In the genomic region with DNA sequence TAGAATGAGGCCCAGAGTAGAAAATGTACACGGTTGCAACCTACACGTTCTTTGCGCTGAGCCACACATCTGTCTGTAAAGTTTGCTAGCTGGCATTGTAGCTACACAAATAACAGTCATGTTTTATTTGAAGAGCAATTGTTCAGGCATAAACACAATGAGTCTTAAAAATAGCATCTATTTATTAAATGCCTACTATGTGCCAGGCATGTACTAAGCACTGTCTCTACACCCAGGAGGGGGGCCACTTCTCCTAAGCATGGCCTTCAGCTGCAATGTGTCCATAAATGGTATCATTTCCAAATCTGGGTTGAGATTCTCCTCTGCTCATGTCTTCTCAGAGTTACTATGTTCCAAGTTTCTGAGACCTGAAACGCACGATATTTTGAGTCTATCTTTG, we compare ENCODE assay signal across 16 cellular contexts.
"Had no signal": no experiment of that assay in that cellular context is flagged by ENCODE, and none has a peak within 500 bp of the region (broad histone marks: within the 10 kb centered on the region; RNA-seq: fewer than 3 reads in every experiment).

No MANE protein-coding gene starts in this region.

- H3K36me3 Mint-ChIP-seq: activated naive CD8-positive, alpha-beta T cell treated with anti-CD3 and anti-CD28 coated beads for 36 hours had no signal

- H3K27me3 ChIP-seq: ovary, SJCRH30 had no signal

- H3K4me3 ChIP-seq: ovary, SJCRH30, skin epidermis had no signal

- H3K27ac ChIP-seq: SJCRH30, skin epidermis had no signal

- H3K4me1 Mint-ChIP-seq: activated CD4-positive, alpha-beta T cell treated with anti-CD3 and anti-CD28 coated beads, Interleukin-2, amount 10 ng/mL, durations not matched to agents 7 days and 5 days; activated naive CD8-positive, alpha-beta T cell treated with anti-CD3 and anti-CD28 coated beads for 36 hours; neural crest cell; T-helper 17 cell had no signal

- H3K36me3 ChIP-seq: ovary, SJCRH30 had no signal

- H3K4me1 ChIP-seq: SJCRH30 had no signal

- H3K27ac Mint-ChIP-seq: activated CD4-positive, alpha-beta T cell treated with anti-CD3 and anti-CD28 coated beads, Interleukin-2, amount 10 ng/mL, durations not matched to agents 7 days and 5 days; activated naive CD8-positive, alpha-beta T cell treated with anti-CD3 and anti-CD28 coated beads for 36 hours; activated T-helper 1 cell treated with anti-CD3 and anti-CD28 coated beads, Interleukin-12 subunit alpha, Interleukin-12 subunit beta, Interleukin-2, Interleukin-4 antibody, amounts not matched to agents 30 ng/mL and 10 ng/mL and 1 ng/mL, durations not matched to agents 14 hours and 24 hours and 36 hours; T-helper 17 cell; type B pancreatic cell had no signal

- H3K4me3 Mint-ChIP-seq: activated CD4-positive, alpha-beta T cell treated with anti-CD3 and anti-CD28 coated beads, Interleukin-2, amount 10 ng/mL, durations not matched to agents 7 days and 5 days; activated naive CD8-positive, alpha-beta T cell treated with anti-CD3 and anti-CD28 coated beads for 36 hours; activated T-helper 1 cell treated with anti-CD3 and anti-CD28 coated beads, Interleukin-12 subunit alpha, Interleukin-12 subunit beta, Interleukin-2, Interleukin-4 antibody, amounts not matched to agents 30 ng/mL and 10 ng/mL and 1 ng/mL, durations not matched to agents 14 hours and 24 hours and 36 hours; neural crest cell; T-helper 17 cell; type B pancreatic cell had no signal

- H3K9me3 ChIP-seq: ovary, SJCRH30 had no signal

- ATAC-seq: T-helper 17 cell had no signal

- H3K9me3 Mint-ChIP-seq: activated CD4-positive, alpha-beta T cell treated with anti-CD3 and anti-CD28 coated beads, Interleukin-2, amount 10 ng/mL, durations not matched to agents 7 days and 5 days; activated naive CD8-positive, alpha-beta T cell treated with anti-CD3 and anti-CD28 coated beads for 36 hours; activated T-helper 1 cell treated with anti-CD3 and anti-CD28 coated beads, Interleukin-12 subunit alpha, Interleukin-12 subunit beta, Interleukin-2, Interleukin-4 antibody, amounts not matched to agents 30 ng/mL and 10 ng/mL and 1 ng/mL, durations not matched to agents 14 hours and 24 hours and 36 hours; neural crest cell; type B pancreatic cell had no signal

- DNase-seq: activated CD4-positive, alpha-beta T cell treated with anti-CD3 and anti-CD28 coated beads, Interleukin-2, amount 10 ng/mL, durations not matched to agents 7 days and 5 days; activated CD8-positive, alpha-beta memory T cell treated with anti-CD3 and anti-CD28 coated beads for 24 hours; activated naive CD8-positive, alpha-beta T cell treated with anti-CD3 and anti-CD28 coated beads for 36 hours; aorta; hippocampal formation; ovary; SJCRH30; stimulated activated CD4-positive, alpha-beta T cell treated with anti-CD3 and anti-CD28 coated beads, Interleukin-15, amount 100 ng/mL, for 24 hours; stimulated activated CD4-positive, alpha-beta T cell treated with anti-CD3 and anti-CD28 coated beads, Interleukin-4, amount 100 ng/mL, for 24 hours; stimulated activated naive CD4-positive, alpha-beta T cell; substantia nigra; T-helper 17 cell had no signal
